28 cellular contexts compared by ENCODE assay signal in genomic region chr17:69462010-69462409, GRCh38. TPM values are rescaled to one million over a fixed set of nuclear protein-coding genes. Genes with fewer than 3 reads are reported as not detected.
A peak's percentile ranks its signal among the peaks of the same experiment; 100 is the strongest.
DNase-seq lines count a peak whose midpoint lies in the region; ATAC-seq and TF ChIP-seq lines count a peak whose summit lies in the region.
"Had no signal": no experiment of that assay in that cellular context is flagged by ENCODE, and none has a peak within 500 bp of the region (broad histone marks: within the 10 kb centered on the region; RNA-seq: fewer than 3 reads in every experiment).

No MANE protein-coding gene starts in this region.

- no peak for TF ChIP-seq CTCF in heart left ventricle (IDR thresholded peaks at IDR 0.05)
- no peak for TF ChIP-seq CTCF in prostate gland (IDR thresholded peaks at IDR 0.05)

- WGBS in heart left ventricle, 4 donors = 75 to 81% (median 79%) methylated on average over 10 of the region's 10 CpGs
- 67% methylated on average over 10 of the region's 10 CpGs for WGBS in prostate gland

- H3K27ac ChIP-seq in heart left ventricle (no peak overlapping the region), prostate gland (peak overlapping the region; percentile 16 to 18)
- H3K27ac ChIP-seq: body of pancreas, thyroid gland, VCaP had no signal

- H3K4me1 ChIP-seq in heart left ventricle (peaks cover 0 to 11% (median 0%) of the 10 kb centered on the region in 12 donors), prostate gland (replicated peaks) (no peaks in the 10 kb centered on the region)
- H3K4me1 ChIP-seq: thyroid gland had no signal

- DNase-seq in heart left ventricle = no peak
- no peak for DNase-seq in cardiac septum (ENCODE audit: low spot score)
- DNase-seq in left kidney (ENCODE audit: low read depth, low spot score) = peak; percentile 24
- DNase-seq in prostate gland (ENCODE audit: low spot score) = peak; percentile 32
- DNase-seq in NAMALWA (ENCODE audit: low spot score) = no peak
- DNase-seq in OCI-M1 (lab: John Stamatoyannopoulos, UW) = no peak
- DNase-seq in DMS114 treated with DMSO at 0.1 percent for 48 hours (lab: John Stamatoyannopoulos, UW; ENCODE audit: unreplicated experiment) = no peak
- no peak for DNase-seq in NCI-H2107 treated with DMSO at 0.1 percent for 48 hours (lab: John Stamatoyannopoulos, UW; ENCODE audit: unreplicated experiment)
- DNase-seq: activated CD4-positive, alpha-beta T cell treated with anti-CD3 and anti-CD28 coated beads, Interleukin-2, amount 10 ng/mL, durations not matched to agents 24 days and 14 days; activated naive CD4-positive, alpha-beta T cell; activated T-cell treated with anti-CD3 and anti-CD28 coated beads, Interleukin-2, amount 50 U/mL, for 48 hours; AML-193; body of pancreas; CD4-positive, alpha-beta memory T cell; foreskin melanocyte; hippocampal formation; IMR-90; NCI-H1092 treated with DMSO at 0.1 percent for 48 hours; NCI-H187; NCI-H524 treated with DMSO at 0.1 percent for 48 hours; posterior cingulate gyrus; SIG-M5; sigmoid colon; stimulated activated naive CD8-positive, alpha-beta T cell treated with anti-CD3 and anti-CD28 coated beads, Interleukin-15, Interleukin-2, amounts not matched to agents 100 U/mL and 50 U/mL, for 24 hours; thyroid gland had no signal

- H3K9me3 ChIP-seq in heart left ventricle (no peaks in the 10 kb centered on the region), prostate gland (no peaks in the 10 kb centered on the region)
- H3K9me3 ChIP-seq: body of pancreas, sigmoid colon, thyroid gland had no signal

- intact Hi-C loops in heart left ventricle (cut with DNase I) = loop anchor here in 1 of 10 donors (10.0 kb wide), 1 partner anchor 47 kb away; the partner anchor contains the start of gene MAP2K6
- intact Hi-C loops in cardiac septum (cut with DNase I) = no loop called here
- intact Hi-C loops in prostate gland (cut with DNase I) = no loop called here

- H3K4me3 ChIP-seq in heart left ventricle (no peak overlapping the region), prostate gland (no peak overlapping the region)
- H3K4me3 ChIP-seq: body of pancreas, sigmoid colon, thyroid gland had no signal

- TF ChIP-seq POLR2A in heart left ventricle (IDR thresholded peaks at IDR 0.05) (no peak), prostate gland (IDR thresholded peaks at IDR 0.05) (no peak)

- H3K27me3 ChIP-seq in heart left ventricle = no peaks in the 10 kb centered on the region
- H3K27me3 ChIP-seq in prostate gland (replicated peaks; ENCODE audit: insufficient read depth) = no peaks in the 10 kb centered on the region
- H3K27me3 ChIP-seq: body of pancreas, sigmoid colon, thyroid gland had no signal

- peak in 3 of 4 donors; percentile 61 to 77 (median 66) for ATAC-seq in heart left ventricle
- ATAC-seq: body of pancreas; esophagus mucosa; Panc1; stimulated activated naive CD8-positive, alpha-beta T cell treated with anti-CD3 and anti-CD28 coated beads, Interleukin-15, Interleukin-2, amounts not matched to agents 100 U/mL and 50 U/mL, for 24 hours had no signal

- H3K36me3 ChIP-seq in heart left ventricle = no peaks in the 10 kb centered on the region
- no peaks in the 10 kb centered on the region for H3K36me3 ChIP-seq in prostate gland
- H3K36me3 ChIP-seq: sigmoid colon, thyroid gland had no signal

RNA-seq across cellular contexts. Expression of gene MAP2K6, which starts 47.5 kb away (rescaled TPM):
- total RNA-seq in heart left ventricle = 1 to 10 TPM in 7 of 9 donors, under 1 TPM in 2; 0.83 to 5.1 (median 1.8) TPM
- 1 to 10 TPM in 1 of 2 donors, under 1 TPM in 1; 0.61 to 1.3 TPM for polyA plus RNA-seq in heart left ventricle
- total RNA-seq in cardiac septum = 0.57 TPM
- total RNA-seq in prostate gland = 10 to 100 TPM in 1 of 2 donors, 1 to 10 TPM in 1; 5.4 to 14.1 TPM

Comparison
In these comparisons a context has a peak if more than half of its experiments do, and no peak if none do; other contexts are left out.
1. DNase-seq: peak in left kidney (single experiment) and prostate gland (single experiment); none in heart left ventricle (0 of 5), cardiac septum (single experiment), NAMALWA (single experiment), OCI-M1 (single experiment), DMS114 treated with DMSO at 0.1 percent for 48 hours (single experiment) and NCI-H2107 treated with DMSO at 0.1 percent for 48 hours (single experiment).
2. H3K27ac ChIP-seq: peak in prostate gland (2 of 2); none in heart left ventricle (0 of 12).